9 cellular contexts compared by ENCODE assay signal in genomic region chr10:43110318-43111071, GRCh38. TPM values are rescaled to one million over a fixed set of nuclear protein-coding genes. Genes with fewer than 3 reads are reported as not detected.
DNase-seq lines count a peak whose midpoint lies in the region; ATAC-seq and TF ChIP-seq lines count a peak whose summit lies in the region.
"Had no signal": no experiment of that assay in that cellular context is flagged by ENCODE, and none has a peak within 500 bp of the region (broad histone marks: within the 10 kb centered on the region; RNA-seq: fewer than 3 reads in every experiment).

No MANE protein-coding gene starts in this region.

- DNase-seq in colonic mucosa (peak; percentile 46), spleen (no peak), SIG-M5 (lab: John Stamatoyannopoulos, UW) (no peak), NCI-H187 (lab: John Stamatoyannopoulos, UW) (no peak)
- no peak for DNase-seq in stimulated activated CD4-positive, alpha-beta T cell treated with anti-CD3 and anti-CD28 coated beads, Interleukin-12 subunit alpha, Interleukin-12 subunit beta, amount 100 ng/mL, for 4 hours
- DNase-seq: activated naive CD8-positive, alpha-beta T cell treated with anti-CD3 and anti-CD28 coated beads, Interleukin-2, amount 10 ng/mL, durations not matched to agents 7 days and 5 days had no signal

- TF ChIP-seq POLR2A in spleen (IDR thresholded peaks at IDR 0.05): no peak

- H3K9me3 ChIP-seq in colonic mucosa (no peaks in the 10 kb centered on the region), spleen (no peaks in the 10 kb centered on the region)

- H3K27me3 ChIP-seq in colonic mucosa (no peaks in the 10 kb centered on the region), spleen (replicated peaks in 1 of 7) (no peaks in the 10 kb centered on the region)

- H3K27ac ChIP-seq in colonic mucosa (no peak overlapping the region), spleen (peak overlapping the region in 5 of 8 donors; percentile 37 to 65 (median 48))

- intact Hi-C loops in colonic mucosa (cut with DNase I): no loop called here
- intact Hi-C loops in spleen (cut with DNase I; ENCODE audit: low total_unique reads): no loop called here

- ATAC-seq in GM19324 (IDR thresholded peaks at IDR 0.05; ENCODE audit: low FRiP score, unreplicated experiment) (peak; percentile 66), HG03039 (IDR thresholded peaks at IDR 0.05; ENCODE audit: unreplicated experiment) (peak; percentile 50)
- ATAC-seq: left lobe of liver had no signal

- H3K4me3 ChIP-seq in colonic mucosa (no peak overlapping the region), spleen (no peak overlapping the region)

- H3K36me3 ChIP-seq in colonic mucosa (no peaks in the 10 kb centered on the region), spleen (no peaks in the 10 kb centered on the region)

- WGBS in spleen, 5 donors: 58 to 61% (median 59%) methylated on average over 7 of the region's 7 CpGs

- H3K9ac ChIP-seq in colonic mucosa (ENCODE audit: low read depth in 2 of 2, low read length in 2 of 2): no peak overlapping the region

- TF ChIP-seq CTCF in colonic mucosa (IDR thresholded peaks at IDR 0.05): no peak
- TF ChIP-seq CTCF in spleen (IDR thresholded peaks at IDR 0.05 in 8 of 11, conservative IDR thresholded peaks at IDR 0.05 in 3 of 11): no peak

- H3K4me1 ChIP-seq in colonic mucosa (no peaks in the 10 kb centered on the region), spleen (peaks cover 3 to 27% (median 12%) of the 10 kb centered on the region in 6 donors)

RNA-seq across cellular contexts. Expression of gene CSGALNACT2, which starts 27.8 kb away (rescaled TPM):
- total RNA-seq in colonic mucosa: 1 to 10 TPM; 3.5 to 8.2 TPM
- 10 to 100 TPM; 29.8 to 77.1 (median 41.9) TPM for total RNA-seq in spleen
- polyA plus RNA-seq in spleen: 10 to 100 TPM in 1 of 3 donors, 1 to 10 TPM in 2; 8.1 to 10.1 (median 8.5) TPM

RNA-seq across cellular contexts. Expression of gene RET, which starts 33.6 kb away (rescaled TPM):
- total RNA-seq in colonic mucosa: 1 to 10 TPM; 1.9 to 3.3 TPM
- total RNA-seq in spleen: under 1 TPM in 5 of 7 donors, not detected in 2; 0.30 to 0.54 (median 0.34) TPM
- polyA plus RNA-seq in spleen: under 1 TPM; 0.02 to 0.11 (median 0.10) TPM
